In the genomic region with DNA sequence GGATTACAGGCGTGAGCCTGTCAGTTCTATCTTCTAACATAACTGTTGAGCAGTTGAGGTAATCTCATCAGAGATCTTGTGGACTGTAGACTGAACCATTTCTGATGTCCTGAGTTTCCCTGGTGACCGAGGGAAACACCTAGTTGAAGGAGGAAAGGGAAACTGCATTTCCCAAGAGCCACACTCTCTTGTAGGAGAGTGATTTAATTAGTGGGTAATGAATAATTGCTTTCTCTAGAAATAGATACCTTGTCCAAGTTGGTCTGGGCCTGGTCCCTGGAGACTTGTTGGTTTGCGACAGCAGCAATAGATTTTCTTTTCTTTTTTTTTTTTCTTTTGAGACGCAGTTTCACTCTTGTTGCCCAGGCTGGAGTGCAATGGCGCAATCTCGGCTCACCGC, we compare ENCODE assay signal across 25 cellular contexts. TPM values are rescaled to one million over a fixed set of nuclear protein-coding genes. Genes with fewer than 3 reads are reported as not detected.
DNase-seq lines count a peak whose midpoint lies in the region; ATAC-seq and TF ChIP-seq lines count a peak whose summit lies in the region.
"Had no signal": no experiment of that assay in that cellular context is flagged by ENCODE, and none has a peak within 500 bp of the region (broad histone marks: within the 10 kb centered on the region; RNA-seq: fewer than 3 reads in every experiment).

No MANE protein-coding gene starts in this region.

- H3K27ac ChIP-seq in HEK293 (ENCODE audit: extremely low read depth, low read depth, low read length) (no peak overlapping the region), stomach (peak overlapping the region in 3 of 5 donors; percentile 46 to 78 (median 69))
- H3K27ac ChIP-seq: HL-60 had no signal

- H3K4me1 ChIP-seq in HEK293 (ENCODE audit: control insufficient read depth, insufficient read depth, low read length), result peaks cover 33% of the 10 kb centered on the region
- peaks cover 8 to 76% (median 37%) of the 10 kb centered on the region in 4 donors for H3K4me1 ChIP-seq in stomach
- H3K4me1 ChIP-seq: Caco-2 had no signal

- no peaks in the 10 kb centered on the region for H3K27me3 ChIP-seq in stomach

- H3K36me3 Mint-ChIP-seq in T-helper 17 cell (ENCODE audit: low read depth) (peaks cover 15% of the 10 kb centered on the region), endothelial cell (ENCODE audit: low read depth, unreplicated experiment) (peaks cover 11% of the 10 kb centered on the region)
- peaks cover 9% of the 10 kb centered on the region for H3K36me3 Mint-ChIP-seq in activated naive CD4-positive, alpha-beta T cell treated with anti-CD3 and anti-CD28 coated beads, Interleukin-2, amount 10 ng/mL, durations not matched to agents 7 days and 5 days

- POLR2A ChIA-PET in HEK293 (lab: Yijun Ruan, JAX), result no interaction called here

- H3K4me3 Mint-ChIP-seq in T-helper 17 cell (no peak overlapping the region), endothelial cell (ENCODE audit: unreplicated experiment) (no peak overlapping the region)
- no peak overlapping the region for H3K4me3 Mint-ChIP-seq in activated naive CD4-positive, alpha-beta T cell treated with anti-CD3 and anti-CD28 coated beads, Interleukin-2, amount 10 ng/mL, durations not matched to agents 7 days and 5 days
- H3K4me3 Mint-ChIP-seq: CD8-positive, alpha-beta T cell had no signal

- H3K36me3 ChIP-seq in HEK293 (ENCODE audit: control insufficient read depth in 2 of 2, insufficient read depth in 1 of 2, low read length in 2 of 2), result peaks cover 11 to 23% of the 10 kb centered on the region in 2 experiments
- peaks cover 0 to 17% (median 11%) of the 10 kb centered on the region in 4 donors for H3K36me3 ChIP-seq in stomach

- H3K27ac Mint-ChIP-seq in T-helper 17 cell (peak overlapping the region; percentile 66), endothelial cell (ENCODE audit: unreplicated experiment) (peak overlapping the region; percentile 49)
- no peak overlapping the region for H3K27ac Mint-ChIP-seq in activated naive CD4-positive, alpha-beta T cell treated with anti-CD3 and anti-CD28 coated beads, Interleukin-2, amount 10 ng/mL, durations not matched to agents 7 days and 5 days
- H3K27ac Mint-ChIP-seq: CD8-positive, alpha-beta T cell had no signal

- H3K9me3 Mint-ChIP-seq in endothelial cell (ENCODE audit: unreplicated experiment), result no peaks in the 10 kb centered on the region
- no peaks in the 10 kb centered on the region for H3K9me3 Mint-ChIP-seq in activated naive CD4-positive, alpha-beta T cell treated with anti-CD3 and anti-CD28 coated beads, Interleukin-2, amount 10 ng/mL, durations not matched to agents 7 days and 5 days
- H3K9me3 Mint-ChIP-seq: CD8-positive, alpha-beta T cell; IgD-negative memory B cell had no signal

- H3K4me3 ChIP-seq in HEK293 (ENCODE audit: low read depth, low read length), result no peak overlapping the region
- H3K4me3 ChIP-seq in stomach, result no peak overlapping the region
- H3K4me3 ChIP-seq: GM12878 had no signal

- no peaks in the 10 kb centered on the region for H3K27me3 Mint-ChIP-seq in T-helper 17 cell
- H3K27me3 Mint-ChIP-seq in endothelial cell (ENCODE audit: unreplicated experiment), result peaks cover 3% of the 10 kb centered on the region
- H3K27me3 Mint-ChIP-seq in activated naive CD4-positive, alpha-beta T cell treated with anti-CD3 and anti-CD28 coated beads, Interleukin-2, amount 10 ng/mL, durations not matched to agents 7 days and 5 days, result no peaks in the 10 kb centered on the region
- H3K27me3 Mint-ChIP-seq: IgD-negative memory B cell had no signal

- H3K4me1 Mint-ChIP-seq in T-helper 17 cell (peaks cover 26% of the 10 kb centered on the region), endothelial cell (ENCODE audit: unreplicated experiment) (peaks cover 17% of the 10 kb centered on the region)
- H3K4me1 Mint-ChIP-seq in activated naive CD4-positive, alpha-beta T cell treated with anti-CD3 and anti-CD28 coated beads, Interleukin-2, amount 10 ng/mL, durations not matched to agents 7 days and 5 days, result peaks cover 10% of the 10 kb centered on the region

- TF ChIP-seq POLR2A in stomach (IDR thresholded peaks at IDR 0.05), result no peak

- intact Hi-C loops in stomach (cut with DNase I; ENCODE audit: low total_unique reads), result no loop called here

- ATAC-seq in T-helper 17 cell, result no peak
- no peak for ATAC-seq in GM19035 (IDR thresholded peaks at IDR 0.05; ENCODE audit: unreplicated experiment)
- ATAC-seq: CD8-positive, alpha-beta T cell; HCT116 had no signal

- CTCF ChIA-PET in HEK293 (lab: Yijun Ruan, JAX), result no interaction called here
- CTCF ChIA-PET in activated naive CD4-positive, alpha-beta T cell treated with anti-CD3 and anti-CD28 coated beads, Interleukin-2, amount 10 ng/mL, durations not matched to agents 7 days and 5 days (lab: Charles Lee), result interaction anchor here (1.0 kb wide), 1 partner anchor 129 kb away, joined by 3 read pairs; no protein-coding TSS in a partner anchor

- DNase-seq in T-helper 17 cell (no peak), endothelial cell (ENCODE audit: low spot score) (no peak), stomach (no peak), Kasumi-1 (lab: John Stamatoyannopoulos, UW) (no peak)
- DNase-seq in activated naive CD4-positive, alpha-beta T cell treated with anti-CD3 and anti-CD28 coated beads, Interleukin-2, amount 10 ng/mL, durations not matched to agents 7 days and 5 days, result no peak
- DNase-seq: AML-193; C1 segment of cervical spinal cord; Caco-2; CD8-positive, alpha-beta T cell; GDM1; Karpas-422; NCI-H1105; NCI-H1436 treated with DMSO at 0.1 percent for 48 hours; NCI-H187 treated with DMSO at 0.1 percent for 48 hours; NCI-H446; NCI-H524 treated with DMSO at 0.1 percent for 48 hours; NCI-H774; RPMI8226; SHP77 had no signal

- 92 to 98% (median 92%) methylated on average over 7 of the region's 7 CpGs for WGBS in stomach, 5 donors

- TF ChIP-seq CTCF in HEK293 (tag by site-specific recombination; IDR thresholded peaks at IDR 0.05) (no peak), endothelial cell (IDR thresholded peaks at IDR 0.05; ENCODE audit: unreplicated experiment) (no peak), stomach (IDR thresholded peaks at IDR 0.05) (no peak)

- no peaks in the 10 kb centered on the region for H3K9me3 ChIP-seq in HEK293 (ENCODE audit: control insufficient read depth, insufficient read depth, low read depth, low read length)
- no peaks in the 10 kb centered on the region for H3K9me3 ChIP-seq in T-helper 17 cell (ENCODE audit: control insufficient read depth, low read length, poor library complexity, severe bottlenecking)
- H3K9me3 ChIP-seq in stomach, result no peaks in the 10 kb centered on the region
- H3K9me3 ChIP-seq: Caco-2 had no signal

- no peak for TF ChIP-seq EP300 in stomach (IDR thresholded peaks at IDR 0.05)

TF ChIP-seq in HEK293, 187 proteins besides CTCF, POLR2A, EP300 and RAD21:
- TF ChIP-seq SP7 (tag by site-specific recombination; IDR thresholded peaks at IDR 0.05) (0 out of 2 replicates have a peak, but pooled peaks have one; percentile 21), ZNF335 (tag by site-specific recombination; conservative IDR thresholded peaks at IDR 0.05) (no peak), ZNF510 (tag by site-specific recombination; IDR thresholded peaks at IDR 0.05; ENCODE audit: insufficient replicate concordance) (no peak), ZNF112 (tag by site-specific recombination; IDR thresholded peaks at IDR 0.05) (no peak), ZNF555 (tag by site-specific recombination; conservative IDR thresholded peaks at IDR 0.05) (no peak), ZNF37A (tag by site-specific recombination; IDR thresholded peaks at IDR 0.05) (no peak), PRDM1 (tag by site-specific recombination; IDR thresholded peaks at IDR 0.05) (peak; percentile 60; the same call in 1 of the 2 replicates), GLIS1 (tag by site-specific recombination; IDR thresholded peaks at IDR 0.05) (peak; percentile 28; the same call in 1 of the 2 replicates), ZNF202 (tag by site-specific recombination; IDR thresholded peaks at IDR 0.05; ENCODE audit: borderline replicate concordance) (no peak), ZFP37 (tag by site-specific recombination; IDR thresholded peaks at IDR 0.05) (no peak)

RNA-seq across cellular contexts. Expression of a gene that starts 7.4 kb away (rescaled TPM):
- 10 to 100 TPM; 21.1 to 21.2 TPM for total RNA-seq in T-helper 17 cell
- 47.3 TPM for total RNA-seq in endothelial cell (ENCODE audit: unreplicated experiment)
- 100 to 1,000 TPM in 2 of 5 donors, 10 to 100 TPM in 2, 1 to 10 TPM in 1; 8.8 to 139 (median 32.9) TPM for total RNA-seq in stomach
- polyA plus RNA-seq in stomach, result 10 to 100 TPM in 2 of 3 donors, 1 to 10 TPM in 1; 9.2 to 11.6 (median 10.1) TPM

RNA-seq across cellular contexts. Expression of a gene that starts 46.2 kb away (rescaled TPM):
- total RNA-seq in T-helper 17 cell (10 to 100 TPM; 14.2 to 21.0 TPM), endothelial cell (ENCODE audit: unreplicated experiment) (75.1 TPM), stomach (100 to 1,000 TPM in 1 of 5 donors, 10 to 100 TPM in 4; 25.2 to 253 (median 33.3) TPM)
- 10 to 100 TPM in 1 of 3 donors, 1 to 10 TPM in 2; 3.8 to 23.3 (median 8.5) TPM for polyA plus RNA-seq in stomach

RNA-seq across cellular contexts. Expression of a gene that starts 46.3 kb away (rescaled TPM):
- 10 to 100 TPM; 13.4 to 18.3 TPM for total RNA-seq in T-helper 17 cell
- 41.7 TPM for total RNA-seq in endothelial cell (ENCODE audit: unreplicated experiment)
- 1 to 10 TPM in 4 of 5 donors, not detected in 1; 3.6 to 7.0 (median 4.6) TPM for total RNA-seq in stomach
- polyA plus RNA-seq in stomach, result 10 to 100 TPM; 24.1 to 26.8 (median 26.1) TPM

RNA-seq across cellular contexts. Expression of a gene that starts 58.6 kb away (rescaled TPM):
- 10 to 100 TPM; 24.1 to 31.8 TPM for total RNA-seq in T-helper 17 cell
- 39.0 TPM for total RNA-seq in endothelial cell (ENCODE audit: unreplicated experiment)
- total RNA-seq in stomach, result 10 to 100 TPM in 4 of 5 donors, 1 to 10 TPM in 1; 2.3 to 77.3 (median 18.9) TPM
- 10 to 100 TPM; 14.8 to 54.0 (median 20.1) TPM for polyA plus RNA-seq in stomach

RNA-seq across cellular contexts. Expression of a gene that starts 58.6 kb away (rescaled TPM):
- total RNA-seq in T-helper 17 cell (10 to 100 TPM; 55.0 to 55.6 TPM), endothelial cell (ENCODE audit: unreplicated experiment) (26.6 TPM), stomach (10 to 100 TPM in 4 of 5 donors, 1 to 10 TPM in 1; 8.3 to 49.1 (median 21.3) TPM)
- 1 to 10 TPM; 3.6 to 5.5 (median 4.1) TPM for polyA plus RNA-seq in stomach
